19 cellular contexts compared by ENCODE assay signal in genomic region chr15:26890988-26891387, GRCh38. TPM values are rescaled to one million over a fixed set of nuclear protein-coding genes. Genes with fewer than 3 reads are reported as not detected.
"Had no signal": no experiment of that assay in that cellular context is flagged by ENCODE, and none has a peak within 500 bp of the region (broad histone marks: within the 10 kb centered on the region; RNA-seq: fewer than 3 reads in every experiment).

No MANE protein-coding gene starts in this region.

- H3K27me3 Mint-ChIP-seq: activated CD4-positive, alpha-beta T cell treated with anti-CD3 and anti-CD28 coated beads, Interleukin-2, amount 10 ng/mL, durations not matched to agents 24 days and 14 days had no signal

- H3K27ac ChIP-seq: ascending aorta, cardiac muscle cell, KMS-11, SJCRH30, SK-N-MC had no signal

- H3K4me2 ChIP-seq: KMS-11 had no signal

- H3K9ac ChIP-seq: KMS-11 had no signal

- H3K36me3 Mint-ChIP-seq: activated naive CD4-positive, alpha-beta T cell treated with anti-CD3 and anti-CD28 coated beads, Interleukin-2, amount 10 ng/mL, durations not matched to agents 7 days and 5 days; activated naive CD8-positive, alpha-beta T cell had no signal

- H3K27ac Mint-ChIP-seq: activated CD4-positive, alpha-beta T cell treated with anti-CD3 and anti-CD28 coated beads, Interleukin-2, amount 10 ng/mL, durations not matched to agents 24 days and 14 days; activated CD8-positive, alpha-beta T cell treated with anti-CD3 and anti-CD28 coated beads for 36 hours; activated naive CD4-positive, alpha-beta T cell treated with anti-CD3 and anti-CD28 coated beads, Interleukin-2, amount 10 ng/mL, durations not matched to agents 7 days and 5 days; activated naive CD8-positive, alpha-beta T cell; activated T-cell treated with anti-CD3 and anti-CD28 coated beads, Interleukin-2, amount 50 U/mL, for 24 hours; activated T-helper 2 cell treated with anti-CD3 and anti-CD28 coated beads, Interferon-gamma antibody, Interleukin-2, Interleukin-4, amounts not matched to agents 10 μg/mL and 5 μg/mL and 100 μg/mL, durations not matched to agents 14 hours and 24 hours and 36 hours had no signal

- H3K4me1 ChIP-seq: SJCRH30 had no signal

- H3K4me3 Mint-ChIP-seq: activated CD4-positive, alpha-beta T cell treated with anti-CD3 and anti-CD28 coated beads, Interleukin-2, amount 10 ng/mL, durations not matched to agents 24 days and 14 days; activated CD8-positive, alpha-beta T cell treated with anti-CD3 and anti-CD28 coated beads for 36 hours; activated naive CD4-positive, alpha-beta T cell treated with anti-CD3 and anti-CD28 coated beads, Interleukin-2, amount 10 ng/mL, durations not matched to agents 7 days and 5 days; activated naive CD8-positive, alpha-beta T cell; activated T-cell treated with anti-CD3 and anti-CD28 coated beads, Interleukin-2, amount 50 U/mL, for 24 hours had no signal

- DNase-seq: activated CD4-positive, alpha-beta T cell treated with anti-CD3 and anti-CD28 coated beads, Interleukin-2, amount 50 U/mL, for 4 hours; amniotic stem cell had no signal

- H3K36me3 ChIP-seq: ascending aorta, cardiac muscle cell, SJCRH30 had no signal

- H3K9me3 ChIP-seq: ascending aorta, SJCRH30 had no signal

- H3K4me1 Mint-ChIP-seq: activated CD4-positive, alpha-beta T cell treated with anti-CD3 and anti-CD28 coated beads, Interleukin-2, amount 10 ng/mL, durations not matched to agents 24 days and 14 days; activated naive CD4-positive, alpha-beta T cell treated with anti-CD3 and anti-CD28 coated beads, Interleukin-2, amount 10 ng/mL, durations not matched to agents 7 days and 5 days had no signal

- H3K27me3 ChIP-seq: ascending aorta, cardiac muscle cell, SJCRH30 had no signal

- H3K4me3 ChIP-seq: cardiac muscle cell, SJCRH30, SK-N-MC had no signal

RNA-seq across cellular contexts. Expression of gene GABRA5, which starts 24.1 kb away (rescaled TPM):
- total RNA-seq: activated CD4-positive, alpha-beta T cell treated with anti-CD3 and anti-CD28 coated beads, Interleukin-2, amount 10 ng/mL, durations not matched to agents 24 days and 14 days; activated CD8-positive, alpha-beta memory T cell treated with anti-CD3 and anti-CD28 coated beads for 36 hours; activated CD8-positive, alpha-beta T cell treated with anti-CD3 and anti-CD28 coated beads for 36 hours; activated T-helper 2 cell treated with anti-CD3 and anti-CD28 coated beads, Interferon-gamma antibody, Interleukin-2, Interleukin-4, amounts not matched to agents 10 μg/mL and 5 μg/mL and 100 μg/mL, durations not matched to agents 14 hours and 24 hours and 36 hours; ascending aorta; cardiac muscle cell; LHCN-M2; OCI-LY7; RPMI7951; T-helper 1 cell treated with Interleukin-12 subunit alpha and Interleukin-12 subunit beta and Interleukin-4 antibody, amounts not matched to agents 30 ng/mL and 1 ng/mL, for 36 hours; T-helper 2 cell treated with Interferon-gamma antibody and Interleukin-4, amounts not matched to agents 100 ng/mL and 5 ng/mL, for 36 hours had no signal
